ENCODE assay signal across 13 cellular contexts in genomic region chr4:105605493-105605892, GRCh38. TPM values are rescaled to one million over a fixed set of nuclear protein-coding genes. Genes with fewer than 3 reads are reported as not detected.
A peak's percentile ranks its signal among the peaks of the same experiment; 100 is the strongest.
DNase-seq lines count a peak whose midpoint lies in the region; ATAC-seq and TF ChIP-seq lines count a peak whose summit lies in the region.
"Had no signal": no experiment of that assay in that cellular context is flagged by ENCODE, and none has a peak within 500 bp of the region (broad histone marks: within the 10 kb centered on the region; RNA-seq: fewer than 3 reads in every experiment).

No MANE protein-coding gene starts in this region.

- peak; percentile 2 to 15 for DNase-seq in AML-193 (lab: John Stamatoyannopoulos, UW)
- DNase-seq in IMR-90, result peak; percentile 17
- peak in 1 of 2 experiments; percentile 36 for DNase-seq in SJCRH30
- peak; percentile 30 for DNase-seq in fibroblast of gingiva (ENCODE audit: low read depth)
- no peak for DNase-seq in NCI-H345 treated with DMSO at 0.1 percent for 48 hours (lab: John Stamatoyannopoulos, UW; ENCODE audit: unreplicated experiment)
- DNase-seq in NAMALWA (ENCODE audit: low spot score), result no peak
- DNase-seq: activated T-cell treated with anti-CD3 and anti-CD28 coated beads, Interleukin-2, amount 50 U/mL, for 72 hours; BE2C; colonic mucosa had no signal

- H4K8ac ChIP-seq in IMR-90 (ENCODE audit: low read depth in 2 of 2, low read length in 2 of 2), result no peak overlapping the region

- no peak for TF ChIP-seq RAD21 in IMR-90 (IDR thresholded peaks at IDR 0.05; ENCODE audit: low read length)

- in situ Hi-C loops in IMR-90 (cut with MboI; ENCODE audit: low sequenced_read_pairs), result no loop called here

- no peak overlapping the region for H4K91ac ChIP-seq in IMR-90 (ENCODE audit: insufficient read depth, low read depth, low read length)

- TF ChIP-seq CTCF in IMR-90 (conservative IDR thresholded peaks at IDR 0.05; ENCODE audit: low read depth, low read length), result no peak

- H3K18ac ChIP-seq in IMR-90 (ENCODE audit: low read depth, low read length), result no peak overlapping the region

- no peak overlapping the region for H3K4me2 ChIP-seq in IMR-90 (ENCODE audit: low read depth, low read length)

- H3K9me1 ChIP-seq in IMR-90 (ENCODE audit: insufficient read depth, low read length), result no peaks in the 10 kb centered on the region

- H2AFZ ChIP-seq in IMR-90 (replicated peaks; ENCODE audit: low read length, poor library complexity), result no peak overlapping the region

- H2BK15ac ChIP-seq in IMR-90 (ENCODE audit: low read depth, low read length), result no peak overlapping the region

- H2BK5ac ChIP-seq in IMR-90 (ENCODE audit: low read depth, low read length, poor library complexity, severe bottlenecking), result no peak overlapping the region

- intact Hi-C loops in IMR-90 (cut with micrococcal nuclease), result no loop called here

- no peak overlapping the region for H2BK120ac ChIP-seq in IMR-90 (ENCODE audit: low read depth, low read length)

- H3K23ac ChIP-seq in IMR-90 (ENCODE audit: low read depth, low read length), result no peak overlapping the region

- no peak overlapping the region for H2AK5ac ChIP-seq in IMR-90 (ENCODE audit: low read depth, low read length)

- no peak overlapping the region for H3K56ac ChIP-seq in IMR-90 (ENCODE audit: extremely low read depth, insufficient read depth, low read length)

- H3K36me3 ChIP-seq in IMR-90 (ENCODE audit: control insufficient read depth, insufficient read depth, low read length) (no peaks in the 10 kb centered on the region), SJCRH30 (no peaks in the 10 kb centered on the region)
- H3K36me3 ChIP-seq: BE2C, colonic mucosa had no signal

- H2BK20ac ChIP-seq in IMR-90 (ENCODE audit: low read depth, low read length), result no peak overlapping the region

- no peak for TF ChIP-seq POLR2A in IMR-90 (IDR thresholded peaks at IDR 0.05; ENCODE audit: low read depth, low read length)

- CTCF ChIA-PET in IMR-90 (lab: Yijun Ruan, JAX), result no interaction called here

- no peak overlapping the region for H3K9ac ChIP-seq in IMR-90 (ENCODE audit: low read depth, low read length)

- no CpG with 5 or more reads among the region's 1 CpG for WGBS in IMR-90 (ENCODE audit: extremely low coverage in 2 of 2, insufficient read length in 1 of 2), 2 experiments

- H3K9me3 ChIP-seq in IMR-90 (ENCODE audit: control insufficient read depth, insufficient read depth, low read length) (no peaks in the 10 kb centered on the region), SJCRH30 (replicated peaks) (0 out of 2 replicates have a peak, but pooled peaks cover 2% of the 10 kb centered on the region)
- H3K9me3 ChIP-seq: BE2C, colonic mucosa had no signal

- BruUV-seq in IMR-90 (replicated peaks; lab: Mats Ljungman, UMichigan), result no TSS peak

- H3K14ac ChIP-seq in IMR-90 (replicated peaks; ENCODE audit: low read depth, low read length), result no peak overlapping the region

- no peaks in the 10 kb centered on the region for H4K20me1 ChIP-seq in IMR-90 (ENCODE audit: insufficient read depth, low read length)

- H3K79me1 ChIP-seq in IMR-90 (ENCODE audit: low read depth in 1 of 2, low read length in 2 of 2), result no peaks in the 10 kb centered on the region

- H3K27me3 ChIP-seq in IMR-90 (ENCODE audit: control insufficient read depth, insufficient read depth, low read length) (no peaks in the 10 kb centered on the region; the same call in 1 of the 2 replicates), SJCRH30 (no peaks in the 10 kb centered on the region)
- H3K27me3 ChIP-seq: BE2C, colonic mucosa had no signal

- no peak overlapping the region for H2AK9ac ChIP-seq in IMR-90 (replicated peaks; ENCODE audit: low read depth, low read length, poor library complexity)

- no peak overlapping the region for H3K4ac ChIP-seq in IMR-90 (ENCODE audit: low read depth, low read length)

- H3K4me1 ChIP-seq in IMR-90 (ENCODE audit: control insufficient read depth, insufficient read depth, low read length) (no peaks in the 10 kb centered on the region), SJCRH30 (peaks cover 33% of the 10 kb centered on the region)
- H3K4me1 ChIP-seq: colonic mucosa had no signal

- H3K27ac ChIP-seq in IMR-90 (ENCODE audit: insufficient read depth, low read length) (no peak overlapping the region), SJCRH30 (peak overlapping the region; percentile 33)
- H3K27ac ChIP-seq: colonic mucosa, VCaP had no signal

- no peak overlapping the region for H3K4me3 ChIP-seq in IMR-90 (ENCODE audit: insufficient read depth, low read depth, low read length)
- no peak overlapping the region for H3K4me3 ChIP-seq in SJCRH30
- H3K4me3 ChIP-seq: colonic mucosa, K562 had no signal

- H4K5ac ChIP-seq in IMR-90 (ENCODE audit: low read depth, low read length), result no peak overlapping the region

- dilution Hi-C loops in IMR-90 (cut with HindIII; ENCODE audit: low sequenced_read_pairs, unreplicated experiment), result no loop called here

- ATAC-seq in IMR-90 (ENCODE audit: low read depth) (no peak), GM21390 (IDR thresholded peaks at IDR 0.05; ENCODE audit: unreplicated experiment) (no peak), GM21619 (IDR thresholded peaks at IDR 0.05; ENCODE audit: unreplicated experiment) (no peak)
- ATAC-seq: K562 had no signal

- POLR2A ChIA-PET in IMR-90 (lab: Charles Lee; ENCODE audit: unreplicated experiment), result no interaction called here

TF ChIP-seq in IMR-90, 13 proteins besides CTCF, POLR2A, EP300 and RAD21:
- TF ChIP-seq USF2 (IDR thresholded peaks at IDR 0.05; ENCODE audit: low read depth, low read length) (no peak), FOS (IDR thresholded peaks at IDR 0.05; ENCODE audit: low read depth, low read length) (no peak), MXI1 (IDR thresholded peaks at IDR 0.05; ENCODE audit: borderline replicate concordance, low read depth, low read length) (no peak), SMC3 (IDR thresholded peaks at IDR 0.05; ENCODE audit: low read depth, low read length) (no peak), CEBPB (IDR thresholded peaks at IDR 0.05; ENCODE audit: low read depth, low read length) (no peak), MAFK (IDR thresholded peaks at IDR 0.05; ENCODE audit: low read depth, low read length) (no peak), RCOR1 (IDR thresholded peaks at IDR 0.05; ENCODE audit: insufficient replicate concordance, low read length) (no peak), CHD1 (IDR thresholded peaks at IDR 0.05; ENCODE audit: low read depth, low read length) (no peak), BHLHE40 (IDR thresholded peaks at IDR 0.05; ENCODE audit: low read depth, low read length) (no peak), MAZ (IDR thresholded peaks at IDR 0.05; ENCODE audit: borderline replicate concordance, low read depth, low read length) (no peak), NFE2L2 (IDR thresholded peaks at IDR 0.05; ENCODE audit: low read depth, low read length) (no peak), ELK1 (IDR thresholded peaks at IDR 0.05; ENCODE audit: borderline replicate concordance, low read depth, low read length) (no peak)

RNA-seq across cellular contexts. Expression of gene ARHGEF38, which starts 53.1 kb away (rescaled TPM):
- not detected in 2 replicates for total RNA-seq in IMR-90 (2012; rRNA removed)
- polyA plus RNA-seq in IMR-90 (2012; rRNA removed), result not detected in 2 replicates
- not detected in 2 replicates for polyA plus RNA-seq in IMR-90 (2012; cell fraction: cytosol; rRNA removed)
- not detected in 2 replicates for polyA plus RNA-seq in IMR-90 (2012; cell fraction: nucleus; rRNA removed; ENCODE audit: low replicate concordance)
- not detected in 2 replicates for total RNA-seq in SJCRH30 (2014; rRNA removed; shearing (Covaris generic))
- total RNA-seq: activated T-cell treated with anti-CD3 and anti-CD28 coated beads, Interleukin-2, amount 50 U/mL, for 72 hours; K562 had no signal

Comparison
In these comparisons a context has a peak if more than half of its experiments do, and no peak if none do; other contexts are left out.
1. DNase-seq: peak in AML-193 (2 of 2), IMR-90 (single experiment) and fibroblast of gingiva (single experiment); none in NCI-H345 treated with DMSO at 0.1 percent for 48 hours (single experiment) and NAMALWA (single experiment).